8 cellular contexts compared by ENCODE assay signal in genomic region chr3:9843715-9844438, GRCh38. TPM values are rescaled to one million over a fixed set of nuclear protein-coding genes. Genes with fewer than 3 reads are reported as not detected.
DNase-seq lines count a peak whose midpoint lies in the region; ATAC-seq and TF ChIP-seq lines count a peak whose summit lies in the region.

Gene RPUSD3, minus strand, starts transcription at chr3:9844008. Its CDS starts 18 bp downstream, at chr3:9843990.

- H3K4me3 ChIP-seq in colonic mucosa, result peak within 1 kb of the TSS; percentile 67

- peaks cover 9% of the 10 kb centered on the region for H3K4me1 ChIP-seq in colonic mucosa

- peak within 1 kb of the TSS; percentile 80 to 89 for H3K9ac ChIP-seq in colonic mucosa (ENCODE audit: low read depth in 2 of 2, low read length in 2 of 2)

- DNase-seq in AG20443 (ENCODE audit: low spot score) (peak; percentile 100), NCI-H526 (lab: John Stamatoyannopoulos, UW) (peak; percentile 75 to 95), colonic mucosa (peak; percentile 100)
- peak; percentile 97 for DNase-seq in activated CD4-positive, alpha-beta T cell treated with anti-CD3 and anti-CD28 coated beads for 48 hours
- peak; percentile 96 to 97 for DNase-seq in stimulated activated CD4-positive, alpha-beta T cell treated with anti-CD3 and anti-CD28 coated beads, Interleukin-1b, Interleukin-23, amount 100 ng/mL, for 4 hours (ENCODE audit: low read depth in 2 of 2)

- no peaks in the 10 kb centered on the region for H3K27me3 ChIP-seq in colonic mucosa
- no peaks in the 10 kb centered on the region for H3K27me3 ChIP-seq in layer of hippocampus (ENCODE audit: control insufficient read depth, insufficient read depth, low read length)

- no peak for TF ChIP-seq CTCF in colonic mucosa (IDR thresholded peaks at IDR 0.05)

- peak within 1 kb of the TSS; percentile 70 for H3K27ac ChIP-seq in colonic mucosa
- peak within 1 kb of the TSS; percentile 86 for H3K27ac ChIP-seq in layer of hippocampus (ENCODE audit: low read depth, low read length)

- ATAC-seq in GM19043 (IDR thresholded peaks at IDR 0.05; ENCODE audit: low read depth, unreplicated experiment), result peak; percentile 99
- ATAC-seq in HG03378 (IDR thresholded peaks at IDR 0.05; ENCODE audit: unreplicated experiment), result peak; percentile 96

- no peaks in the 10 kb centered on the region for H3K9me3 ChIP-seq in colonic mucosa

- no peaks in the 10 kb centered on the region for H3K36me3 ChIP-seq in colonic mucosa

- intact Hi-C loops in colonic mucosa (cut with DNase I), result no loop called here

RNA-seq across cellular contexts. Expression of gene RPUSD3, which starts in this region (rescaled TPM):
- total RNA-seq in colonic mucosa, result 10 to 100 TPM; 24.8 to 42.9 TPM

Comparison
In these comparisons a context has a peak if more than half of its experiments do, and no peak if none do; other contexts are left out.
1. Peak in every context shown above with its lines: DNase-seq, ATAC-seq, H3K4me3 ChIP-seq and H3K27ac ChIP-seq.